19 cellular contexts compared by ENCODE assay signal in the genomic region with DNA sequence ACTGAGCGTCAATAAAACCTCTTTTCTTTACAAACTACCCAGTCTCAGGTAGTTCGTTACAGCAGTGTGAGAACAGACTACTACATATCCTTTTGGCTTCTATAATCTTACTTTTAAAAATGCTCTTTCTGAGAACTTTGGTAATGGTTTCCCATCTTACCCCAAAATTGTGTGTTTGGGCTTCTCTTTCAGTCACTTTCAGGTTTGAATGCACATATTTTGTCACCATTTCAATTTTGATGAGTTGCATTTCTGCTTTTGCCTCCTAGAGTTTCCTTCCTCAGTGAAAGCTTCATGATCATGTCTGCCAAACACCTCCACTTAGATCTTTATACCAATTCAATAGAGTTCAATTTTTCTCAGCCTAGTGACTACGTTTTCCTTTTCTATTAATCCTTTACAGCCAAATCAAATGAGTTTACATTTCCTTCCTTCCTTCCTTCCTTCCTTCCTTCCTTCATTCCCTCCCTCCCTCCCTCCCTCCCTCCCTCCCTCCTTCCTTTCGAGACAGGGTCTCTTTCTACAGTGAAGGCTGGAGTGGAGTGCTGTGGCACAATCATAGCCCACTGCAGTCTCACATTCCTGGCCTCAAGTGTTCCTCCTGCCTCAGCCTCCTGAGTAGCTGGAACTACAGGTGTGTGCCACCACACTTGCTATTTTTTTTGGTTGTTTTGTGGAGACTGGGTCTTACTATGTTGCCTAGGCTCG.
DNase-seq lines count a peak whose midpoint lies in the region; ATAC-seq, FAIRE-seq and TF ChIP-seq lines count a peak whose summit lies in the region.
"Had no signal": no experiment of that assay in that cellular context is flagged by ENCODE, and none has a peak within 500 bp of the region (broad histone marks: within the 10 kb centered on the region; RNA-seq: fewer than 3 reads in every experiment).

No MANE protein-coding gene starts in this region.

- no peak overlapping the region for H3K27ac ChIP-seq in K562 (ENCODE audit: extremely low read depth, low read depth, low read length)

- intact Hi-C loops in K562 (cut with micrococcal nuclease), result no loop called here

- no peaks in the 10 kb centered on the region for H4K20me1 ChIP-seq in K562 (replicated peaks; ENCODE audit: control insufficient read depth, insufficient read depth, low read length)

- H3K4me2 ChIP-seq in K562 (ENCODE audit: insufficient read depth, low read length), result no peak overlapping the region

- H3K79me2 ChIP-seq in K562 (ENCODE audit: control insufficient read depth, insufficient read depth, low read length), result no peaks in the 10 kb centered on the region

- H3K27me3 ChIP-seq in K562 (ENCODE audit: control insufficient read depth in 2 of 2, insufficient read depth in 2 of 2, low read length in 2 of 2), result no peaks in the 10 kb centered on the region

- BruUV-seq in K562 (replicated peaks; lab: Mats Ljungman, UMichigan), result no TSS peak

- ATAC-seq in GM18511 (IDR thresholded peaks at IDR 0.05; ENCODE audit: unreplicated experiment) (peak; percentile 35), HG03432 (IDR thresholded peaks at IDR 0.05; ENCODE audit: unreplicated experiment) (peak; percentile 23), K562 (no peak), HG02973 (IDR thresholded peaks at IDR 0.05; ENCODE audit: unreplicated experiment) (no peak)

- no peak overlapping the region for H3K9ac ChIP-seq in K562 (ENCODE audit: insufficient read depth in 1 of 2, low read depth in 2 of 2, low read length in 2 of 2)

- in situ Hi-C loops in K562 (cut with MboI), result no loop called here

- H3K9me1 ChIP-seq in K562 (ENCODE audit: control insufficient read depth, insufficient read depth, low read length), result no peaks in the 10 kb centered on the region

- H3K9me3 ChIP-seq in K562 (replicated peaks; ENCODE audit: control insufficient read depth, insufficient read depth, low read depth, low read length), result no peaks in the 10 kb centered on the region

- H3K4me3 ChIP-seq in GM12864 (ENCODE audit: low read depth, low read length), result no peak overlapping the region
- no peak overlapping the region for H3K4me3 ChIP-seq in K562

- POLR2A ChIA-PET in K562 (lab: Yijun Ruan, JAX), result no interaction called here

- CTCF ChIA-PET in K562 (lab: Yijun Ruan, JAX; ENCODE audit: low intra/inter-chr PET ratio), result no interaction called here

- TF ChIP-seq POLR2A in K562 (conservative IDR thresholded peaks at IDR 0.05), result no peak

- WGBS in K562 (ENCODE audit: insufficient coverage, low coverage, missing lambda C conversion rate), result 70% methylated on average over 4 of the region's 5 CpGs

- DNase-seq in GM12864 (ENCODE audit: low read depth), result peak; percentile 56
- no peak for DNase-seq in K562 (ENCODE audit: extremely low read depth in 1 of 4, low spot score in 3 of 4)
- DNase-seq in T-helper 2 cell, result no peak
- no peak for DNase-seq in NCI-H2196 treated with DMSO at 0.1 percent for 48 hours (lab: John Stamatoyannopoulos, UW; ENCODE audit: unreplicated experiment)
- DNase-seq: activated naive CD4-positive, alpha-beta T cell treated with anti-CD3 and anti-CD28 coated beads for 36 hours; GF-D8; hypothalamus; Karpas-422; kidney; mesendoderm; NCI-H1417; NCI-H748 treated with DMSO at 0.1 percent for 48 hours; stimulated activated naive CD4-positive, alpha-beta T cell; trophoblast cell had no signal

- no peak for FAIRE-seq in K562 (lab: Jason Lieb, UNC)
- FAIRE-seq: colon, D721Med, kidney had no signal

- H2AFZ ChIP-seq in K562 (ENCODE audit: low read depth, low read length), result no peak overlapping the region

- no peak for TF ChIP-seq EP300 in K562 (IDR thresholded peaks at IDR 0.05; ENCODE audit: low read length)

- no peak for TF ChIP-seq RAD21 in K562 (CRISPR knock-in tag; conservative IDR thresholded peaks at IDR 0.05 in 1 of 2, IDR thresholded peaks at IDR 0.05 in 1 of 2)

- peaks cover 79% of the 10 kb centered on the region for H3K36me3 ChIP-seq in K562 (ENCODE audit: control insufficient read depth, insufficient read depth, low read length)

- H3K4me1 ChIP-seq in K562 (replicated peaks in 1 of 2; ENCODE audit: control insufficient read depth in 2 of 2, insufficient read depth in 2 of 2, low read length in 2 of 2), result no peaks in the 10 kb centered on the region

- TF ChIP-seq CTCF in GM12864 (IDR thresholded peaks at IDR 0.05; ENCODE audit: low read depth, low read length, missing control alignments) (no peak), K562 (IDR thresholded peaks at IDR 0.05 in 2 of 3, conservative IDR thresholded peaks at IDR 0.05 in 1 of 3; ENCODE audit: insufficient read depth in 2 of 3, low read depth in 1 of 3, low read length in 3 of 3) (no peak)

TF ChIP-seq in K562, 482 proteins besides CTCF, POLR2A, EP300 and RAD21:
- TF ChIP-seq BRCA1 (IDR thresholded peaks at IDR 0.05) (no peak), BRCA1 (CRISPR knock-in tag; IDR thresholded peaks at IDR 0.05) (no peak), ZFP1 (CRISPR knock-in tag; IDR thresholded peaks at IDR 0.05) (no peak), ZNF316 (IDR thresholded peaks at IDR 0.05) (peak; percentile 32; the same call in 1 of the 2 replicates)

Comparison
In these comparisons a context has a peak if more than half of its experiments do, and no peak if none do; other contexts are left out.
1. ATAC-seq: peak in GM18511 (single experiment) and HG03432 (single experiment); none in K562 (single experiment) and HG02973 (single experiment).